Comparison of ENCODE assay signal across 8 cellular contexts in the genomic region with DNA sequence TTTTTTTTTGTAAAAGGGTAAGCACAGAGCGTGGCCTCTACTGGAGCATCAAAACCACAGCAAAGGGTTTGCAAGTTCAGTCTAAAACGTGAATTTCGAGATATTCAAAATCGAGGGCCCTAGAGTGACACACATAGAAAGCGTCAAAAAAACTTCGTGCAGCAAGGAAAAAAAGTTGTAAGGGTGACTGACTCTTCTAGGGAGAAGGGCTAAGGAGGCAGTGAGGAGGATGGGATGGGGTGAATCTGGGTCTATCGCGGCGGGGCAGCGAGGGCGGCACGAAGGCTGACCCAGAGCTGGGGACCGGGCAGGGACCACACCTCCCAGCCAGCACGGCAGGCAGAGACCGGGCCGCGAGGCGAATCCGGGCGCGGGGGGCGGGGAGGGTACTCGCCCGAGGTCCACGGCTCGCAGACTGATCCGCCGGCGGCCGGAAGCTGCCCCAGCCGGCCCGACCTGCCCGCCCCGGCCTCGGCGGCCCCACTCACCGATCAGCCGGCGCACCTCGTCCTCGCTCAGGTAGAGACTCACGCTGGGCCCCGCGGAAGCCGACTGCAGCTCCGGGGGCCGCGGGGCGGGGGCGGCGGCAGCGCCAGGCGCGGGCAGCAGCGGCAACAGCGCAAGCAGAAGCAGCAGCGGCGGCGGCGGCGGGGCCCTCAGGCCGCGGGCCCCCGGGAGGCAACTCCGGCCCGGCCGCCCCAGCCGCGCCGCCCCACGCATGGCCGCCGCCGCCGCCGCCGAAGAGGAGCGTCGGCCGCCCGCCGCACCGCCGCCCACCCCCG.
DNase-seq lines count a peak whose midpoint lies in the region; ATAC-seq and TF ChIP-seq lines count a peak whose summit lies in the region.

No MANE protein-coding gene starts in this region.

- POLR2A ChIA-PET in GM10248 (lab: Yijun Ruan, JAX) = no interaction called here

- peak overlapping the region; percentile 97 for H3K4me2 ChIP-seq in KMS-11

- ATAC-seq in GM21825 (IDR thresholded peaks at IDR 0.05; ENCODE audit: unreplicated experiment) = peak; percentile 48
- ATAC-seq in activated CD4-positive, CD25-positive, alpha-beta regulatory T cell treated with anti-CD3 and anti-CD28 coated beads, Interleukin-2, amount 50 U/mL, for 24 hours = peak; percentile 51 to 52

- peak overlapping the region; percentile 81 for H3K4me3 ChIP-seq in KMS-11 (IDR thresholded peaks at IDR 0.05; ENCODE audit: insufficient read depth, low read depth, low read length)

- CTCF ChIA-PET in GM10248 (lab: Yijun Ruan, JAX) = interaction anchor here (1.0 to 3.1 kb wide), 3 partner anchors 12 to 62 kb away, joined by 3 to 12 read pairs (median 3); no protein-coding TSS in a partner anchor

- H3K36me3 ChIP-seq in KMS-11 (ENCODE audit: insufficient read depth) = no peaks in the 10 kb centered on the region

- TF ChIP-seq CTCF in GM10248 (IDR thresholded peaks at IDR 0.05; ENCODE audit: control extremely low read depth, extremely low read depth, low read depth, missing control alignments) (no peak), KMS-11 (conservative IDR thresholded peaks at IDR 0.05; ENCODE audit: low read depth, low read length) (no peak)

- peak overlapping the region; percentile 59 for H2AFZ ChIP-seq in KMS-11 (ENCODE audit: low read depth)

- peaks cover 42% of the 10 kb centered on the region for H3K4me1 ChIP-seq in KMS-11 (ENCODE audit: low read depth, poor library complexity, severe bottlenecking)

- H3K27ac ChIP-seq in KMS-11 (no peak overlapping the region; the same call in 1 of the 2 replicates), layer of hippocampus (ENCODE audit: low read depth, low read length) (peak overlapping the region; percentile 81)

- H4K20me1 ChIP-seq in KMS-11 (ENCODE audit: insufficient read depth) = no peaks in the 10 kb centered on the region

- peaks cover 27% of the 10 kb centered on the region; the same call in 1 of the 2 replicates for H3K79me2 ChIP-seq in KMS-11 (ENCODE audit: insufficient read depth, low read depth)

- peak; percentile 64 for DNase-seq in GM10248 (ENCODE audit: extremely low spot score)
- DNase-seq in cerebellar cortex (ENCODE audit: low spot score) = peak; percentile 28
- peak; percentile 25 for DNase-seq in stimulated activated CD4-positive, alpha-beta T cell treated with anti-CD3 and anti-CD28 coated beads, Interleukin-1b, Interleukin-23, amount 100 ng/mL, for 48 hours
- no peak for DNase-seq in NCI-H2107 (lab: John Stamatoyannopoulos, UW)

- H3K9ac ChIP-seq in KMS-11 = peak overlapping the region; percentile 25; the same call in 1 of the 2 replicates

- H3K27me3 ChIP-seq in KMS-11 (ENCODE audit: insufficient read depth, low read depth) (peaks cover 6% of the 10 kb centered on the region; the same call in 1 of the 2 replicates), layer of hippocampus (ENCODE audit: control insufficient read depth, insufficient read depth, low read length) (no peaks in the 10 kb centered on the region)
